8 cellular contexts compared by ENCODE assay signal in genomic region chr7:151626422-151627115, GRCh38.
DNase-seq lines count a peak whose midpoint lies in the region; ATAC-seq and TF ChIP-seq lines count a peak whose summit lies in the region.

No MANE protein-coding gene starts in this region.

- H3K27ac ChIP-seq in gastroesophageal sphincter: peak overlapping the region in 3 of 4 donors; percentile 14 to 98 (median 24)
- H3K27ac ChIP-seq in gastrocnemius medialis: no peak overlapping the region

- H3K36me3 Mint-ChIP-seq in activated B cell treated with CpG ODN at 0.5 μM for 24 hours (ENCODE audit: low read depth): peaks cover 23% of the 10 kb centered on the region

- intact Hi-C loops in activated B cell treated with CpG ODN at 0.5 μM for 24 hours (cut with micrococcal nuclease) (loop anchor here (1.0 kb wide), 2 partner anchors 79 to 133 kb away; no protein-coding TSS in a partner anchor), gastrocnemius medialis (cut with DNase I; ENCODE audit: low total_unique reads) (loop anchor here (1.0 kb wide), 1 partner anchor 133 kb away; no protein-coding TSS in a partner anchor)

- no peak overlapping the region for H3K4me3 Mint-ChIP-seq in activated B cell treated with CpG ODN at 0.5 μM for 24 hours

- no peak for TF ChIP-seq EP300 in Ishikawa (IDR thresholded peaks at IDR 0.05; ENCODE audit: borderline replicate concordance)
- no peak for TF ChIP-seq EP300 in gastroesophageal sphincter (IDR thresholded peaks at IDR 0.05)

- H3K27me3 Mint-ChIP-seq in activated B cell treated with CpG ODN at 0.5 μM for 24 hours: no peaks in the 10 kb centered on the region

- POLR2A ChIA-PET in activated B cell treated with CpG ODN at 0.5 μM for 24 hours (lab: Charles Lee): no interaction called here

- ATAC-seq in activated B cell treated with CpG ODN at 0.5 μM for 24 hours (ENCODE audit: low read depth): peak; percentile 50
- no peak for ATAC-seq in gastroesophageal sphincter
- ATAC-seq in gastrocnemius medialis: peak; percentile 86 to 91
- ATAC-seq in GM21717 (IDR thresholded peaks at IDR 0.05; ENCODE audit: unreplicated experiment): no peak

- no peaks in the 10 kb centered on the region for H3K9me3 Mint-ChIP-seq in activated B cell treated with CpG ODN at 0.5 μM for 24 hours

- no peaks in the 10 kb centered on the region for H3K27me3 ChIP-seq in gastroesophageal sphincter
- H3K27me3 ChIP-seq in gastrocnemius medialis: no peaks in the 10 kb centered on the region

- peak; percentile 81 for TF ChIP-seq RAD21 in Ishikawa (IDR thresholded peaks at IDR 0.05; ENCODE audit: low read depth)

- no peak for TF ChIP-seq CTCF in activated B cell treated with CpG ODN at 0.5 μM for 24 hours (IDR thresholded peaks at IDR 0.05)
- peak; percentile 20 to 58 (median 44) for TF ChIP-seq CTCF in gastroesophageal sphincter (IDR thresholded peaks at IDR 0.05)
- TF ChIP-seq CTCF in gastrocnemius medialis (IDR thresholded peaks at IDR 0.05 in 4 of 5, conservative IDR thresholded peaks at IDR 0.05 in 1 of 5): peak; percentile 53 to 79 (median 69)

- 52 to 60% methylated on average over 9 to 11 of the region's 11 CpGs for WGBS in gastroesophageal sphincter (ENCODE audit: low coverage in 1 of 2), 2 donors

- DNase-seq in COR-L47 (lab: John Stamatoyannopoulos, UW): peak; percentile 63
- DNase-seq in activated B cell treated with CpG ODN at 0.5 μM for 24 hours: no peak
- DNase-seq in gastrocnemius medialis: peak; percentile 46 to 57
- no peak for DNase-seq in effector CD4-positive, alpha-beta T cell
- no peak for DNase-seq in NCI-H774 (lab: John Stamatoyannopoulos, UW)

- H3K4me1 Mint-ChIP-seq in activated B cell treated with CpG ODN at 0.5 μM for 24 hours: peaks cover 11% of the 10 kb centered on the region

- H3K4me3 ChIP-seq in gastroesophageal sphincter (no peak overlapping the region), gastrocnemius medialis (no peak overlapping the region)

- H3K9me3 ChIP-seq in gastroesophageal sphincter (no peaks in the 10 kb centered on the region), gastrocnemius medialis (no peaks in the 10 kb centered on the region)

- CTCF ChIA-PET in activated B cell treated with CpG ODN at 0.5 μM for 24 hours (lab: Charles Lee): interaction anchor here (1.8 to 3.0 kb wide), 2 partner anchors 130 to 133 kb away, joined by 4 to 20 read pairs; no protein-coding TSS in a partner anchor

- H3K4me1 ChIP-seq in gastroesophageal sphincter (peaks cover 0 to 79% (median 10%) of the 10 kb centered on the region in 3 donors), gastrocnemius medialis (peaks cover 10 to 13% of the 10 kb centered on the region in 2 donors)

- in situ Hi-C loops in gastrocnemius medialis (cut with MboI; ENCODE audit: low sequenced_read_pairs in 4 of 4): loop anchor here (5.0 to 10.0 kb wide), 5 partner anchors 58 to 141 kb away; no protein-coding TSS in a partner anchor

- H3K27ac Mint-ChIP-seq in activated B cell treated with CpG ODN at 0.5 μM for 24 hours: no peak overlapping the region

- TF ChIP-seq POLR2A in gastroesophageal sphincter (IDR thresholded peaks at IDR 0.05): no peak
- no peak for TF ChIP-seq POLR2A in gastrocnemius medialis (IDR thresholded peaks at IDR 0.05)

- H3K36me3 ChIP-seq in gastroesophageal sphincter: peaks cover 0 to 5% of the 10 kb centered on the region in 2 donors
- H3K36me3 ChIP-seq in gastrocnemius medialis: no peaks in the 10 kb centered on the region

TF ChIP-seq in Ishikawa, 13 proteins besides CTCF, POLR2A, EP300 and RAD21:
- no peak for TF ChIP-seq TAF1 (IDR thresholded peaks at IDR 0.05; ENCODE audit: low read depth)
- TF ChIP-seq MAX (IDR thresholded peaks at IDR 0.05): no peak

Comparison
In these comparisons a context has a peak if more than half of its experiments do, and no peak if none do; other contexts are left out.
1. DNase-seq: peak in COR-L47 (single experiment) and gastrocnemius medialis (2 of 2); none in activated B cell treated with CpG ODN at 0.5 μM for 24 hours (single experiment), effector CD4-positive, alpha-beta T cell (single experiment) and NCI-H774 (single experiment).
2. ATAC-seq: peak in activated B cell treated with CpG ODN at 0.5 μM for 24 hours (single experiment) and gastrocnemius medialis (2 of 2); none in gastroesophageal sphincter (single experiment) and GM21717 (single experiment).
3. H3K27ac ChIP-seq: peak in gastroesophageal sphincter (3 of 4); none in gastrocnemius medialis (0 of 4).